Comparison of ENCODE assay signal across 1 cellular context in the genomic region with DNA sequence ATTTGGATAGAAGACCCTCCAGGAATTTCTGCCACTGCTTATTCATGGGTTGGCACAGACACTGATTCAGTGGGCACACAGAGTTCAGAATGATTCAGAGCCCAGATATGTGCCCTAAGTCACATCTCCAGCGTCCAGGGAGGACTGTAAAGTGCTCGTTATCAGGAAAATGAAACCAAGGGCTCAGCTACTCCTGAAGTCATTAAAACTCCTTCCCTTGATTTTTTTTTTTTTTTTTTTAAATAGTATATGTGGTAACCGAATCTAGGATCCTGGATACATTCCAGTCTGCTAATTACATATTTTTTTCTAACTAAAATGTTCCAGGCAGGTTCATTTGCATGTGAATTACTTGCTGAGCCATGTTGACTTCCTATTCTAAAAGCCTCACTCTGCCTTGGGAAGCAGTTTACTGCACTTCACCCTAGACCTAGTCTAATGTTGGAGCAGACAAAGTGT.
TF ChIP-seq lines count a peak whose summit lies in the region.

No MANE protein-coding gene starts in this region.

TF ChIP-seq in HepG2, 621 proteins besides CTCF, POLR2A, EP300 and RAD21 (continued from another document):
- TF ChIP-seq, protein P1, sequence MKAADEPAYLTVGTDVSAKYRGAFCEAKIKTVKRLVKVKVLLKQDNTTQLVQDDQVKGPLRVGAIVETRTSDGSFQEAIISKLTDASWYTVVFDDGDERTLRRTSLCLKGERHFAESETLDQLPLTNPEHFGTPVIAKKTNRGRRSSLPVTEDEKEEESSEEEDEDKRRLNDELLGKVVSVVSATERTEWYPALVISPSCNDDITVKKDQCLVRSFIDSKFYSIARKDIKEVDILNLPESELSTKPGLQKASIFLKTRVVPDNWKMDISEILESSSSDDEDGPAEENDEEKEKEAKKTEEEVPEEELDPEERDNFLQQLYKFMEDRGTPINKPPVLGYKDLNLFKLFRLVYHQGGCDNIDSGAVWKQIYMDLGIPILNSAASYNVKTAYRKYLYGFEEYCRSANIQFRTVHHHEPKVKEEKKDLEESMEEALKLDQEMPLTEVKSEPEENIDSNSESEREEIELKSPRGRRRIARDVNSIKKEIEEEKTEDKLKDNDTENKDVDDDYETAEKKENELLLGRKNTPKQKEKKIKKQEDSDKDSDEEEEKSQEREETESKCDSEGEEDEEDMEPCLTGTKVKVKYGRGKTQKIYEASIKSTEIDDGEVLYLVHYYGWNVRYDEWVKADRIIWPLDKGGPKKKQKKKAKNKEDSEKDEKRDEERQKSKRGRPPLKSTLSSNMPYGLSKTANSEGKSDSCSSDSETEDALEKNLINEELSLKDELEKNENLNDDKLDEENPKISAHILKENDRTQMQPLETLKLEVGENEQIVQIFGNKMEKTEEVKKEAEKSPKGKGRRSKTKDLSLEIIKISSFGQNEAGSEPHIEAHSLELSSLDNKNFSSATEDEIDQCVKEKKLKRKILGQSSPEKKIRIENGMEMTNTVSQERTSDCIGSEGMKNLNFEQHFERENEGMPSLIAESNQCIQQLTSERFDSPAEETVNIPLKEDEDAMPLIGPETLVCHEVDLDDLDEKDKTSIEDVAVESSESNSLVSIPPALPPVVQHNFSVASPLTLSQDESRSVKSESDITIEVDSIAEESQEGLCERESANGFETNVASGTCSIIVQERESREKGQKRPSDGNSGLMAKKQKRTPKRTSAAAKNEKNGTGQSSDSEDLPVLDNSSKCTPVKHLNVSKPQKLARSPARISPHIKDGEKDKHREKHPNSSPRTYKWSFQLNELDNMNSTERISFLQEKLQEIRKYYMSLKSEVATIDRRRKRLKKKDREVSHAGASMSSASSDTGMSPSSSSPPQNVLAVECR (CRISPR knock-in tag; IDR thresholded peaks at IDR 0.05; ENCODE audit: borderline replicate concordance): no peak
- TF ChIP-seq PRDM4 (CRISPR knock-in tag; IDR thresholded peaks at IDR 0.05; ENCODE audit: borderline replicate concordance): no peak
- TF ChIP-seq ZNF496 (CRISPR knock-in tag; IDR thresholded peaks at IDR 0.05; ENCODE audit: insufficient replicate concordance): no peak
